Comparison of ENCODE assay signal across 8 cellular contexts in the genomic region with DNA sequence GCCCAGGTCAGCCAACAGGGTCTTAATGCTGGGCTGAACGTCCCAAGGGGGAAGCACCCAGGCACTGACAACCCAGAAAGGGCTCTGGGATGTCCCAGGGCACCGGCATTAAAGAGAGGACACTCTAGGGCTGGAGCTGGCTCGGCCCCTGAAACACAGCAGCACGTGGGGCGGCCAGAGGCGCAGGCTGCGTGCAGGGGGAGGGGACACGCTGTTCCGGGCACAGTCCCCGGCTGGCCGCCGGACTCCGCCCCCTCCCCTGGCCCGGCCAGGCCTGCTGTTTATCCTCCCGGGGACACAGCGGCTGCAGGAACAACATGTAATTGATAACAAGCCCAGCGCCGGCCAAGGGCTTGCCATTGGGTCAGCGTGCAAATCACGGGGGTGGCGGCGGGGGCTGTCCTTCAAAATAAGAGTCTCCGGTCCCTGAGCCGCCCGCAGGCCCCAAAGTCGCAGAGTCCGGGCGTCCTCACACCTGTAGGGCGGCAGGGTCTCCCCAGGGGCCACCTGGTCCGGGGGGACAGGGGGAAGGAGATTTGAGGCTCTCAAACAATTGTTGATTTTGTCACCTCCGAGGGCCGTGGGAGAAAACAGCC. TPM values are rescaled to one million over a fixed set of nuclear protein-coding genes. Genes with fewer than 3 reads are reported as not detected.
DNase-seq lines count a peak whose midpoint lies in the region; TF ChIP-seq lines count a peak whose summit lies in the region.

No MANE protein-coding gene starts in this region.

- no peak for DNase-seq in activated naive CD4-positive, alpha-beta T cell (lab: John Stamatoyannopoulos, UW)
- no peak for DNase-seq in effector memory CD4-positive, alpha-beta T cell
- DNase-seq in lower leg skin (ENCODE audit: low spot score in 2 of 2), result peak; percentile 94 to 99
- DNase-seq in stomach, result peak; percentile 98
- DNase-seq in DMS153 treated with DMSO at 0.1 percent for 48 hours (lab: John Stamatoyannopoulos, UW; ENCODE audit: unreplicated experiment), result no peak
- DNase-seq in NCI-H128 (lab: John Stamatoyannopoulos, UW; ENCODE audit: unreplicated experiment), result no peak

- H3K4me3 ChIP-seq in effector memory CD4-positive, alpha-beta T cell (ENCODE audit: insufficient read depth, low read depth, low read length, poor library complexity, severe bottlenecking), result peak overlapping the region; percentile 44
- H3K4me3 ChIP-seq in lower leg skin (ENCODE audit: low read depth, poor library complexity, severe bottlenecking) (peak overlapping the region; percentile 51), stomach (peak overlapping the region; percentile 68 to 95 (median 88))

- no peak overlapping the region for H3K27ac ChIP-seq in effector memory CD4-positive, alpha-beta T cell (ENCODE audit: insufficient read depth, low read length, poor library complexity, severe bottlenecking)
- peak overlapping the region; percentile 90 to 99 (median 97) for H3K27ac ChIP-seq in stomach

- H3K27me3 Mint-ChIP-seq in activated naive CD4-positive, alpha-beta T cell treated with anti-CD3 and anti-CD28 coated beads, Interleukin-2, amount 50 U/mL, for 24 hours, result peaks cover 30% of the 10 kb centered on the region

- H3K27ac Mint-ChIP-seq in activated naive CD4-positive, alpha-beta T cell treated with anti-CD3 and anti-CD28 coated beads, Interleukin-2, amount 50 U/mL, for 24 hours, result no peak overlapping the region

- H3K36me3 Mint-ChIP-seq in activated naive CD4-positive, alpha-beta T cell treated with anti-CD3 and anti-CD28 coated beads, Interleukin-2, amount 50 U/mL, for 24 hours, result no peaks in the 10 kb centered on the region

- peaks cover 17% of the 10 kb centered on the region for H3K4me1 Mint-ChIP-seq in activated naive CD4-positive, alpha-beta T cell treated with anti-CD3 and anti-CD28 coated beads, Interleukin-2, amount 50 U/mL, for 24 hours

- peaks cover 18% of the 10 kb centered on the region for H3K27me3 ChIP-seq in effector memory CD4-positive, alpha-beta T cell (replicated peaks; ENCODE audit: control insufficient read depth, insufficient read depth, low read length, poor library complexity, severe bottlenecking)
- H3K27me3 ChIP-seq in stomach, result peaks cover 0 to 31% (median 5%) of the 10 kb centered on the region in 3 donors

- peak overlapping the region; percentile 93 for H3K4me3 Mint-ChIP-seq in activated naive CD4-positive, alpha-beta T cell treated with anti-CD3 and anti-CD28 coated beads, Interleukin-2, amount 50 U/mL, for 24 hours

- H3K36me3 ChIP-seq in effector memory CD4-positive, alpha-beta T cell (ENCODE audit: control insufficient read depth, insufficient read depth, low read length), result no peaks in the 10 kb centered on the region
- H3K36me3 ChIP-seq in stomach, result peaks cover 17 to 24% (median 22%) of the 10 kb centered on the region in 4 donors

- H3K9me3 ChIP-seq in effector memory CD4-positive, alpha-beta T cell (ENCODE audit: control insufficient read depth, low read length), result no peaks in the 10 kb centered on the region
- no peaks in the 10 kb centered on the region for H3K9me3 ChIP-seq in stomach

- TF ChIP-seq POLR2A in Raji (IDR thresholded peaks at IDR 0.05; ENCODE audit: insufficient read depth, low read depth, low read length) (peak; percentile 26; the same call in 1 of the 2 replicates), lower leg skin (IDR thresholded peaks at IDR 0.05) (no peak), stomach (IDR thresholded peaks at IDR 0.05) (no peak)

- intact Hi-C loops in lower leg skin (cut with DNase I; ENCODE audit: low total_unique reads), result no loop called here
- intact Hi-C loops in stomach (cut with DNase I; ENCODE audit: low total_unique reads), result no loop called here

- peaks cover 13% of the 10 kb centered on the region for H3K4me1 ChIP-seq in effector memory CD4-positive, alpha-beta T cell (ENCODE audit: control insufficient read depth, insufficient read depth, low read length, poor library complexity, severe bottlenecking)
- peaks cover 47 to 67% (median 63%) of the 10 kb centered on the region in 4 donors for H3K4me1 ChIP-seq in stomach

- WGBS in lower leg skin, 2 donors, result 2 to 9% methylated on average over 20 to 32 of the region's 32 CpGs
- 0 to 4% (median 3%) methylated on average over 15 to 32 of the region's 32 CpGs for WGBS in stomach, 5 donors

- no peaks in the 10 kb centered on the region for H3K9me3 Mint-ChIP-seq in activated naive CD4-positive, alpha-beta T cell treated with anti-CD3 and anti-CD28 coated beads, Interleukin-2, amount 50 U/mL, for 24 hours

- TF ChIP-seq CTCF in lower leg skin (IDR thresholded peaks at IDR 0.05), result no peak
- peak in 1 of 7 experiments; percentile 12 for TF ChIP-seq CTCF in stomach (IDR thresholded peaks at IDR 0.05)

- TF ChIP-seq EP300 in stomach (IDR thresholded peaks at IDR 0.05), result peak; percentile 98

RNA-seq across cellular contexts. Expression of gene KLF15, which starts 1.3 kb away (rescaled TPM):
- total RNA-seq in lower leg skin (10 to 100 TPM in 3 of 4 donors, 1 to 10 TPM in 1; 9.6 to 31.3 (median 19.2) TPM), stomach (10 to 100 TPM in 4 of 5 donors, 1 to 10 TPM in 1; 4.6 to 82.9 (median 21.6) TPM)
- 10 to 100 TPM; 13.6 to 16.7 (median 16.6) TPM for polyA plus RNA-seq in stomach

RNA-seq across cellular contexts. Expression of gene CFAP100, which starts 38.8 kb away (rescaled TPM):
- total RNA-seq in lower leg skin, result not detected
- total RNA-seq in stomach, result not detected
- polyA plus RNA-seq in stomach, result not detected

Comparison
In these comparisons a context has a peak if more than half of its experiments do, and no peak if none do; other contexts are left out.
1. DNase-seq: peak in lower leg skin (2 of 2) and stomach (single experiment); none in activated naive CD4-positive, alpha-beta T cell (0 of 4), effector memory CD4-positive, alpha-beta T cell (0 of 3), DMS153 treated with DMSO at 0.1 percent for 48 hours (single experiment) and NCI-H128 (single experiment).
2. Peak in every context shown above with its lines, with median percentiles within 50 percentile points of each other: H3K4me3 ChIP-seq.